Comparison of ENCODE assay signal across 8 cellular contexts in the genomic region with DNA sequence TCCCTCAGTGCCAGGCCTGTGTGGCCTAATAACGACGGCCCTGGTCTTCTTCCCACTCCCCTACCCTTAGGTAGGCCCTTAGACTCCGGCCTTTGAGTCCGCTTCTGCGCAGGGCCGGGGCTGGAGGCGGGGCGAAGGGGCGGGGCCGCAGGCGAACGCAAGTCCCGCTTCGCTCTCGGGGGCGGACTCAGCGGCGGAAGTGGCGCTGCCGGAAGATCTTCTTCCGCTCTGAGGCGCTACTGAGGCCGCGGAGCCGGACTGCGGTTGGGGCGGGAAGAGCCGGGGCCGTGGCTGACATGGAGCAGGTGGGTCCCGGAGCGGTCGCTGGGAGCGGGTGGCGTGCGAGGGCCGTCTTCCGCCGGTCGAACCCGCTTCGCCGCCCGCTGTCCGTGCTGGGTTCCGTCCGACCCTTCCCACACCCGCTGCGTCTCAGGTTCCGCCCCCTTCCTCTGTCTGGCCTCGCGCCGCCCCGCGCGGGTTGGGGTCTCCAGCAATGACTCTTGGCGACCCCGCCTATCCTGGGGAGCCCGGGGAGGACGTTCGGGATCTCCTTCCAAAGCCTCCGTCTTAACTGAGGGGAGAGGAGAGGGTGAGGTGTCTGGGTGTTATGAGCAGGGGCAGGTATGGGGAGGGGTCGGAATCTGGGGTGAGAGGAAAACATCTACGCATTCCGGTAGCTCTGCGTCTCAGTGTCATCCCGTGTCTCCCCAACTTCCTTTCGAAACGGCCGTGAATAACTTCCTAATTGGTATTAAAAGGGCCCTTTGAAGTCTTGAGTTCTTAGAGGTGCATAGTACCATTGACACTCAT. TPM values are rescaled to one million over a fixed set of nuclear protein-coding genes. Genes with fewer than 3 reads are reported as not detected.
DNase-seq lines count a peak whose midpoint lies in the region; ATAC-seq and TF ChIP-seq lines count a peak whose summit lies in the region.

A gene (plus strand): TSS at position 218 of the 810 bp plus-strand sequence. CDS start 16,388 bp downstream, outside the sequence.

- TF ChIP-seq CTCF in AG10803 (conservative IDR thresholded peaks at IDR 0.05; ENCODE audit: low read length), result no peak
- peak in 1 of 2 donors; percentile 10 for TF ChIP-seq CTCF in left lung (IDR thresholded peaks at IDR 0.05)

- no peaks in the 10 kb centered on the region for H3K9me3 ChIP-seq in left lung

- intact Hi-C loops in left lung (cut with DNase I), result loop anchor here in 1 of 2 donors (10.0 kb wide), 1 partner anchor 98 kb away; a partner anchor contains a TSS

- peaks cover 23 to 76% of the 10 kb centered on the region in 2 donors for H3K4me1 ChIP-seq in left lung

- peak within 1 kb of the TSS; percentile 77 to 89 for H3K27ac ChIP-seq in left lung

- peak; percentile 89 for DNase-seq in AG10803 (ENCODE audit: low read depth)
- peak; percentile 66 for DNase-seq in NCI-H510A treated with DMSO at 0.1 percent for 48 hours (lab: John Stamatoyannopoulos, UW)
- DNase-seq in activated CD4-positive, alpha-beta T cell treated with anti-CD3 and anti-CD28 coated beads, Interleukin-2, amount 50 U/mL, for 1 hour, result peak; percentile 89
- peak; percentile 82 for DNase-seq in dedifferentiated amniotic fluid mesenchymal stem cell (ENCODE audit: extremely low spot score)
- DNase-seq in left lung, result peak; percentile 94 to 99
- DNase-seq in stimulated activated CD4-positive, alpha-beta T cell treated with anti-CD3 and anti-CD28 coated beads, Interleukin-2, amount 100 ng/mL, for 24 hours, result peak; percentile 93 to 97

- peaks cover 0 to 2% of the 10 kb centered on the region in 2 donors for H3K27me3 ChIP-seq in left lung

- H3K4me3 ChIP-seq in AG10803 (ENCODE audit: low read length) (peak within 1 kb of the TSS; percentile 94), left lung (peak within 1 kb of the TSS; percentile 66 to 77)

- ATAC-seq in GM19025 (IDR thresholded peaks at IDR 0.05; ENCODE audit: low read depth, unreplicated experiment) (peak; percentile 89), HG03439 (IDR thresholded peaks at IDR 0.05; ENCODE audit: unreplicated experiment) (peak; percentile 67), left lung (peak; percentile 95)

- no peaks in the 10 kb centered on the region for H3K36me3 ChIP-seq in left lung

RNA-seq across cellular contexts. Expression of the gene that starts here (rescaled TPM):
- total RNA-seq in left lung, result 10 to 100 TPM; 57.2 to 66.1 TPM

Comparison
In these comparisons a context has a peak if more than half of its experiments do, and no peak if none do; other contexts are left out.
1. Peak in every context shown above with its lines: DNase-seq, ATAC-seq, H3K4me3 ChIP-seq and H3K27ac ChIP-seq.